11 cellular contexts compared by ENCODE assay signal in genomic region chr2:203740741-203741363, GRCh38. TPM values are rescaled to one million over a fixed set of nuclear protein-coding genes. Genes with fewer than 3 reads are reported as not detected.
DNase-seq lines count a peak whose midpoint lies in the region; ATAC-seq and TF ChIP-seq lines count a peak whose summit lies in the region.
"Had no signal": no experiment of that assay in that cellular context is flagged by ENCODE, and none has a peak within 500 bp of the region (broad histone marks: within the 10 kb centered on the region; RNA-seq: fewer than 3 reads in every experiment).

No MANE protein-coding gene starts in this region.

- H3K9ac ChIP-seq in colonic mucosa (ENCODE audit: low read depth in 2 of 2, low read length in 2 of 2): no peak overlapping the region

- peaks cover 89% of the 10 kb centered on the region for H3K4me1 Mint-ChIP-seq in activated T-cell treated with anti-CD3 and anti-CD28 coated beads, Interleukin-2, amount 50 U/mL, for 4 hours (ENCODE audit: low read depth)

- TF ChIP-seq CTCF in colonic mucosa (IDR thresholded peaks at IDR 0.05): no peak

- in situ Hi-C loops in G401 (cut with HindIII; ENCODE audit: low sequenced_read_pairs): no loop called here

- H3K4me3 Mint-ChIP-seq in activated T-cell treated with anti-CD3 and anti-CD28 coated beads, Interleukin-2, amount 50 U/mL, for 4 hours: peak overlapping the region; percentile 75

- no peaks in the 10 kb centered on the region for H3K4me1 ChIP-seq in colonic mucosa

- H3K36me3 Mint-ChIP-seq in activated T-cell treated with anti-CD3 and anti-CD28 coated beads, Interleukin-2, amount 50 U/mL, for 4 hours (ENCODE audit: insufficient read depth): peaks cover 26% of the 10 kb centered on the region

- H3K9me3 ChIP-seq in colonic mucosa: no peaks in the 10 kb centered on the region

- ATAC-seq in HG02885 (IDR thresholded peaks at IDR 0.05; ENCODE audit: poor library complexity, unreplicated experiment) (peak; percentile 44), HG02571 (IDR thresholded peaks at IDR 0.05; ENCODE audit: unreplicated experiment) (no peak), Right ventricle myocardium inferior (no peak)
- peak; percentile 72 to 75 for ATAC-seq in activated T-cell treated with anti-CD3 and anti-CD28 coated beads, Interleukin-2, amount 50 U/mL, for 4 hours

- H3K9me3 Mint-ChIP-seq in activated T-cell treated with anti-CD3 and anti-CD28 coated beads, Interleukin-2, amount 50 U/mL, for 4 hours: peaks cover 8% of the 10 kb centered on the region

- no peaks in the 10 kb centered on the region for H3K27me3 ChIP-seq in colonic mucosa

- H3K36me3 ChIP-seq in colonic mucosa: no peaks in the 10 kb centered on the region

- no peak overlapping the region for H3K4me3 ChIP-seq in colonic mucosa

- H3K27ac ChIP-seq in colonic mucosa: no peak overlapping the region

- peak; percentile 37 for DNase-seq in AG20443 (ENCODE audit: low spot score)
- no peak for DNase-seq in activated T-cell treated with anti-CD3 and anti-CD28 coated beads, Interleukin-2, amount 50 U/mL, for 4 hours
- peak; percentile 26 for DNase-seq in glomerular visceral epithelial cell (ENCODE audit: extremely low spot score)
- DNase-seq in G401 (ENCODE audit: low spot score): no peak
- no peak for DNase-seq in colonic mucosa
- DNase-seq in Right ventricle myocardium inferior (ENCODE audit: missing footprints): no peak
- DNase-seq: DMS153, glutamatergic neuron, SHP77 had no signal

- intact Hi-C loops in colonic mucosa (cut with DNase I): no loop called here
- intact Hi-C loops in Right ventricle myocardium inferior (cut with DNase I): no loop called here

- H3K27me3 Mint-ChIP-seq in activated T-cell treated with anti-CD3 and anti-CD28 coated beads, Interleukin-2, amount 50 U/mL, for 4 hours (ENCODE audit: low read depth): no peaks in the 10 kb centered on the region

RNA-seq across cellular contexts. Expression of gene CD28, which starts 34.4 kb away (rescaled TPM):
- total RNA-seq in activated T-cell treated with anti-CD3 and anti-CD28 coated beads, Interleukin-2, amount 50 U/mL, for 4 hours: 100 to 1,000 TPM in 2 of 3 donors, 10 to 100 TPM in 1; 78.3 to 124 (median 124) TPM
- not detected in 2 replicates for total RNA-seq in G401 (2014; rRNA removed; shearing (Covaris generic))
- total RNA-seq in colonic mucosa: 1 to 10 TPM; 1.5 to 1.9 TPM
- total RNA-seq in Right ventricle myocardium inferior: 0.78 TPM

Comparison
In these comparisons a context has a peak if more than half of its experiments do, and no peak if none do; other contexts are left out.
1. DNase-seq: peak in AG20443 (single experiment) and glomerular visceral epithelial cell (single experiment); none in activated T-cell treated with anti-CD3 and anti-CD28 coated beads, Interleukin-2, amount 50 U/mL, for 4 hours (single experiment), G401 (single experiment), colonic mucosa (single experiment) and Right ventricle myocardium inferior (single experiment).
2. ATAC-seq: peak in HG02885 (single experiment) and activated T-cell treated with anti-CD3 and anti-CD28 coated beads, Interleukin-2, amount 50 U/mL, for 4 hours (2 of 2); none in HG02571 (single experiment) and Right ventricle myocardium inferior (single experiment).
3. RNA of gene CD28, which starts 34.4 kb away (total RNA-seq): 78.3 to 124 TPM in activated T-cell treated with anti-CD3 and anti-CD28 coated beads, Interleukin-2, amount 50 U/mL, for 4 hours; 1.5 to 1.9 TPM in colonic mucosa, 0.78 TPM in Right ventricle myocardium inferior (single experiment) and not detected in G401; every median in the first group is over 10 times any median in the second.